In the genomic region with DNA sequence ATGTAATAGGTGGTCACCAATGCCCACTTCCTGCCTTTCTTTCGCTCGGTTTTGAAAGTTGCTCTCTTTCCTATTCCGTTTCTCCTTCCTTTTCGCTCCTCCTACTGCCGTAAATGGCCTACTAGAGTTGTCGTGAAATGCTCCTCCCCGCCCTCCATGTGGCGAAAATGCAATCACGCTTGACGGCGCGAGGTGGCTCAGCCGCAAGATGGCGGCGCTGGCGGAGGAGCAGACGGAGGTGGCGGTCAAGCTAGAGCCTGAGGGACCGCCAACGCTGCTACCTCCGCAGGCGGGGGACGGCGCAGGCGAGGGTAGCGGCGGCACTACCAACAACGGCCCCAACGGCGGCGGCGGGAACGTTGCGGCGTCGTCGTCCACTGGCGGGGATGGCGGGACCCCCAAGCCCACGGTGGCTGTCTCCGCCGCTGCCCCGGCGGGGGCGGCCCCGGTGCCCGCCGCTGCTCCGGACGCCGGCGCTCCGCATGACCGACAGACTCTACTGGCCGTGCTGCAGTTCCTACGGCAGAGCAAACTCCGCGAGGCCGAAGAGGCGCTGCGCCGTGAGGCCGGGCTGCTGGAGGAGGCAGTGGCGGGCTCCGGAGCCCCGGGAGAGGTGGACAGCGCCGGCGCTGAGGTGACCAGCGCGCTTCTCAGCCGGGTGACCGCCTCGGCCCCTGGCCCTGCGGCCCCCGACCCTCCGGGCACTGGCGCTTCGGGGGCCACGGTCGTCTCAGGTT, we compare ENCODE assay signal across 8 cellular contexts. TPM values are rescaled to one million over a fixed set of nuclear protein-coding genes. Genes with fewer than 3 reads are reported as not detected.
DNase-seq lines count a peak whose midpoint lies in the region; ATAC-seq and TF ChIP-seq lines count a peak whose summit lies in the region.

A gene (plus strand): TSS at position 195 of the 737 bp plus-strand sequence. CDS start 14 bp downstream, at position 209.

- H3K4me3 ChIP-seq in adrenal gland, result peak within 1 kb of the TSS; percentile 31 to 95 (median 68)
- H3K4me3 ChIP-seq in trophoblast cell (ENCODE audit: low read depth, low read length), result peak within 1 kb of the TSS; percentile 99
- H3K4me3 ChIP-seq in transverse colon, result peak within 1 kb of the TSS; percentile 90 to 97 (median 96)

- H2AFZ ChIP-seq in trophoblast cell (ENCODE audit: insufficient read depth, low read length, poor library complexity), result peak within 1 kb of the TSS; percentile 100

- H3K27ac Mint-ChIP-seq in T-cell, result peak within 1 kb of the TSS; percentile 91 to 92

- peak within 1 kb of the TSS; percentile 84 for H3K9ac ChIP-seq in trophoblast cell (ENCODE audit: low read length)

- TF ChIP-seq POLR2A in adrenal gland (IDR thresholded peaks at IDR 0.05) (peak; percentile 84 to 85), transverse colon (IDR thresholded peaks at IDR 0.05) (peak; percentile 84)

- 0 to 1% (median 0%) methylated on average over 14 to 81 of the region's 81 CpGs for WGBS in adrenal gland, 4 donors
- no CpG with 5 or more reads among the region's 81 CpGs for WGBS in trophoblast cell (ENCODE audit: extremely low coverage, insufficient coverage, insufficient read length)
- 0% methylated on average over 11 to 40 of the region's 81 CpGs for WGBS in transverse colon (ENCODE audit: low coverage in 1 of 2), 2 donors

- H3K18ac ChIP-seq in trophoblast cell (ENCODE audit: low read length), result peak within 1 kb of the TSS; percentile 96

- H3K27me3 Mint-ChIP-seq in T-cell, result no peaks in the 10 kb centered on the region

- H4K12ac ChIP-seq in trophoblast cell (ENCODE audit: low read depth, low read length), result peak within 1 kb of the TSS; percentile 82

- in situ Hi-C loops in GM13977 (cut with MboI; ENCODE audit: low pct_unique_long_range_greater_than_20kb, low sequenced_read_pairs, unreplicated experiment), result no loop called here
- in situ Hi-C loops in transverse colon (cut with MboI; ENCODE audit: low pct_ligation_motif_present in 1 of 4, low pct_unique_long_range_greater_than_20kb in 1 of 4, low sequenced_read_pairs in 3 of 4), result no loop called here

- CTCF ChIA-PET in T-cell (lab: Charles Lee), result interaction anchor here in 1 of 2 donors (0.6 to 1.1 kb wide), 3 partner anchors 25 to 450 kb away, joined by 3 to 4 read pairs (median 4); a partner anchor contains a TSS

- H4K91ac ChIP-seq in trophoblast cell (ENCODE audit: low read depth, low read length), result peak within 1 kb of the TSS; percentile 75

- peaks cover 3% of the 10 kb centered on the region for H3K79me2 ChIP-seq in trophoblast cell (ENCODE audit: control insufficient read depth, insufficient read depth, low read length, poor library complexity)

- H3K4me1 ChIP-seq in adrenal gland (replicated peaks in 1 of 2), result peaks cover 4 to 7% of the 10 kb centered on the region in 2 donors
- no peaks in the 10 kb centered on the region for H3K4me1 ChIP-seq in trophoblast cell (ENCODE audit: control insufficient read depth in 1 of 2, insufficient read depth in 2 of 2, low read length in 2 of 2)
- peaks cover 10 to 31% (median 23%) of the 10 kb centered on the region in 4 donors for H3K4me1 ChIP-seq in transverse colon

- no peaks in the 10 kb centered on the region for H3K9me3 Mint-ChIP-seq in T-cell

- DNase-seq in GM13977 (ENCODE audit: low spot score), result peak; percentile 93
- DNase-seq in NCI-H146 (lab: John Stamatoyannopoulos, UW), result peak; percentile 95
- peak; percentile 71 to 91 (median 87) for DNase-seq in T-cell
- DNase-seq in adrenal gland, result peak; percentile 91 to 96 (median 93)
- DNase-seq in cardiac septum (ENCODE audit: low spot score), result peak; percentile 96
- DNase-seq in trophoblast cell, result peak; percentile 93 to 97
- peak; percentile 93 for DNase-seq in transverse colon

- intact Hi-C loops in adrenal gland (cut with DNase I), result no loop called here
- intact Hi-C loops in cardiac septum (cut with DNase I), result loop anchor here (2.0 kb wide), 1 partner anchor 29 kb away; a partner anchor contains a TSS
- intact Hi-C loops in transverse colon (cut with DNase I; ENCODE audit: low total_unique reads), result no loop called here

- peaks cover 17 to 23% (median 22%) of the 10 kb centered on the region in 3 donors for H3K4me1 Mint-ChIP-seq in T-cell

- no peak for TF ChIP-seq EP300 in transverse colon (IDR thresholded peaks at IDR 0.05; ENCODE audit: low read depth)

- H2BK5ac ChIP-seq in trophoblast cell (ENCODE audit: low read depth, low read length, poor library complexity), result peak within 1 kb of the TSS; percentile 73

- peak within 1 kb of the TSS; percentile 88 for H3K4me2 ChIP-seq in trophoblast cell (ENCODE audit: low read length)

- no peaks in the 10 kb centered on the region for H3K36me3 Mint-ChIP-seq in T-cell

- H3K79me1 ChIP-seq in trophoblast cell (ENCODE audit: low read length), result peaks cover 5% of the 10 kb centered on the region

- H3K9me3 ChIP-seq in adrenal gland (replicated peaks in 1 of 3) (no peaks in the 10 kb centered on the region), trophoblast cell (ENCODE audit: insufficient read depth, low read depth, low read length) (no peaks in the 10 kb centered on the region), transverse colon (no peaks in the 10 kb centered on the region)

- H3K23ac ChIP-seq in trophoblast cell (ENCODE audit: low read length), result no peak within 1 kb of the TSS

- H3K14ac ChIP-seq in trophoblast cell (ENCODE audit: low read length), result peak within 1 kb of the TSS; percentile 94

- H4K8ac ChIP-seq in trophoblast cell (ENCODE audit: low read depth, low read length), result peak within 1 kb of the TSS; percentile 84

- H3K36me3 ChIP-seq in adrenal gland (replicated peaks in 1 of 2) (no peaks in the 10 kb centered on the region), trophoblast cell (ENCODE audit: control insufficient read depth in 1 of 2, insufficient read depth in 2 of 2, low read length in 2 of 2) (no peaks in the 10 kb centered on the region), transverse colon (no peaks in the 10 kb centered on the region)

- TF ChIP-seq CTCF in GM13977 (IDR thresholded peaks at IDR 0.05; ENCODE audit: extremely low read depth, insufficient read depth, missing control alignments) (no peak), adrenal gland (IDR thresholded peaks at IDR 0.05) (peak in 1 of 6 experiments; percentile 5), transverse colon (IDR thresholded peaks at IDR 0.05) (no peak)

- peak within 1 kb of the TSS; percentile 67 for H2BK120ac ChIP-seq in trophoblast cell (ENCODE audit: insufficient read depth, low read length, poor library complexity)

- peak; percentile 52 for ATAC-seq in HG02870 (IDR thresholded peaks at IDR 0.05; ENCODE audit: unreplicated experiment)
- peak; percentile 67 to 78 (median 74) for ATAC-seq in T-cell (replicated peaks in 1 of 4)

- POLR2A ChIA-PET in T-cell (lab: Charles Lee), result interaction anchor here (0.6 to 0.7 kb wide), 4 partner anchors 22 to 1557 kb away, joined by 3 to 5 read pairs (median 4); no protein-coding TSS in a partner anchor

- H3K4me3 Mint-ChIP-seq in T-cell, result peak within 1 kb of the TSS; percentile 83 to 93 (median 89)

- no peak within 1 kb of the TSS for H2AK5ac ChIP-seq in trophoblast cell (ENCODE audit: low read length)

- no peaks in the 10 kb centered on the region for H3K27me3 ChIP-seq in adrenal gland
- no peaks in the 10 kb centered on the region for H3K27me3 ChIP-seq in trophoblast cell (ENCODE audit: insufficient read depth, low read length)
- no peaks in the 10 kb centered on the region for H3K27me3 ChIP-seq in transverse colon

- H2BK12ac ChIP-seq in trophoblast cell (ENCODE audit: low read length), result no peak within 1 kb of the TSS

- H3K4ac ChIP-seq in trophoblast cell (ENCODE audit: low read depth, low read length), result peak within 1 kb of the TSS; percentile 75

- H3K27ac ChIP-seq in adrenal gland (peak within 1 kb of the TSS; percentile 35 to 91 (median 78)), trophoblast cell (ENCODE audit: low read depth, low read length) (peak within 1 kb of the TSS; percentile 60), transverse colon (peak within 1 kb of the TSS; percentile 93 to 97 (median 94))

RNA-seq across cellular contexts. Expression of the gene that starts here (rescaled TPM):
- total RNA-seq in T-cell (1 to 10 TPM; 5.6 to 7.0 (median 6.3) TPM), adrenal gland (1 to 10 TPM; 1.6 to 5.5 (median 3.6) TPM), cardiac septum (1.4 TPM), transverse colon (10 to 100 TPM in 1 of 4 donors, 1 to 10 TPM in 2, under 1 TPM in 1; 1.00 to 22.8 (median 5.9) TPM)
- polyA plus RNA-seq in adrenal gland, result 1 to 10 TPM; 1.5 to 3.7 (median 2.5) TPM
- 7.9 and 8.6 TPM in 2 replicates for polyA plus RNA-seq in trophoblast cell (2013)

Comparison
In these comparisons a context has a peak if more than half of its experiments do, and no peak if none do; other contexts are left out.
1. Peak in every context shown above with its lines: DNase-seq, ATAC-seq, H3K4me3 ChIP-seq and H3K27ac ChIP-seq.